ENCODE assay signal across 8 cellular contexts in the genomic region with DNA sequence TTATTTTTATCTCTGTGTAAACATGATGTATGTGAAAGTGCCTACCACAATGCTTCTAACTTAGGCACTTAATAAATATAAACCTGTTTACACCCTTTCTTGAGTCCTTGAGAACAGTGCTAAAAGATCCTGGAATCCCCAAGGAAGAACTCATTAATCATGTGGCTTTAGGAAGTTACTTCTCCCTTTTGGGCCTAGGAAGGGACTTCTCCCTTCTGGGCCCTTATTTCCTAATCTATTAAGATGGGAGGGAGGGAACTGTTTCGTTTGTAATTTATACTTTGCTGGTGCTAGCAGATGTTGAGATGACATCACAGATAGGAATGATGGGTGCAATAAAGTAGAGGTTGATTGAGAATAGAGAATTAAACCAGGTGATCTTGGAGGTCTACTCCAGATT. TPM values are rescaled to one million over a fixed set of nuclear protein-coding genes. Genes with fewer than 3 reads are reported as not detected.
DNase-seq lines count a peak whose midpoint lies in the region; ATAC-seq, FAIRE-seq and TF ChIP-seq lines count a peak whose summit lies in the region.

No MANE protein-coding gene starts in this region.

- TF ChIP-seq CTCF in heart left ventricle (IDR thresholded peaks at IDR 0.05) = no peak
- TF ChIP-seq CTCF in adrenal gland (IDR thresholded peaks at IDR 0.05) = no peak
- no peak for TF ChIP-seq CTCF in lower lobe of right lung (IDR thresholded peaks at IDR 0.05)
- TF ChIP-seq CTCF in uterus (IDR thresholded peaks at IDR 0.05) = no peak

- no peak for FAIRE-seq in urothelium cell line (lab: Jason Lieb, UNC)

- no peak for ATAC-seq in heart left ventricle
- ATAC-seq in lower lobe of right lung = no peak

- H3K36me3 ChIP-seq in heart left ventricle (peaks cover 0 to 33% (median 24%) of the 10 kb centered on the region in 9 donors), adrenal gland (replicated peaks in 1 of 2) (peaks cover 0 to 15% of the 10 kb centered on the region in 2 donors), lower lobe of right lung (peaks cover 18% of the 10 kb centered on the region), uterus (no peaks in the 10 kb centered on the region)

- H3K4me3 ChIP-seq in heart left ventricle = peak overlapping the region in 10 of 12 donors; percentile 63 to 97 (median 90)
- H3K4me3 ChIP-seq in adrenal gland = peak overlapping the region in 2 of 4 donors; percentile 83 to 87
- H3K4me3 ChIP-seq in lower lobe of right lung = peak overlapping the region; percentile 92
- peak overlapping the region; percentile 65 to 77 for H3K4me3 ChIP-seq in uterus

- no peaks in the 10 kb centered on the region for H3K27me3 ChIP-seq in heart left ventricle
- no peaks in the 10 kb centered on the region for H3K27me3 ChIP-seq in adrenal gland
- H3K27me3 ChIP-seq in lower lobe of right lung (ENCODE audit: low read depth) = no peaks in the 10 kb centered on the region
- no peaks in the 10 kb centered on the region for H3K27me3 ChIP-seq in uterus

- DNase-seq in heart left ventricle (no peak), cardiac septum (ENCODE audit: low spot score) (no peak), adrenal gland (no peak), lower lobe of right lung (no peak), uterus (no peak), COLO668 (lab: John Stamatoyannopoulos, UW; ENCODE audit: unreplicated experiment) (no peak), urothelium cell line (ENCODE audit: low spot score) (no peak)
- DNase-seq in stimulated activated CD4-positive, alpha-beta T cell treated with anti-CD3 and anti-CD28 coated beads, Interleukin-4, amount 100 ng/mL, for 1 hour = no peak

- H3K9me3 ChIP-seq in heart left ventricle (no peaks in the 10 kb centered on the region), adrenal gland (replicated peaks in 1 of 3) (no peaks in the 10 kb centered on the region), lower lobe of right lung (no peaks in the 10 kb centered on the region), uterus (no peaks in the 10 kb centered on the region)

- TF ChIP-seq POLR2A in heart left ventricle (IDR thresholded peaks at IDR 0.05) (no peak), adrenal gland (IDR thresholded peaks at IDR 0.05) (no peak), uterus (IDR thresholded peaks at IDR 0.05) (no peak)

- H3K4me1 ChIP-seq in heart left ventricle (peaks cover 3 to 41% (median 34%) of the 10 kb centered on the region in 12 donors), adrenal gland (replicated peaks in 1 of 2) (peaks cover 30 to 44% of the 10 kb centered on the region in 2 donors), lower lobe of right lung (peaks cover 47% of the 10 kb centered on the region), uterus (peaks cover 0 to 10% of the 10 kb centered on the region in 2 donors)

- WGBS in heart left ventricle, 4 donors = 7 to 18% (median 9%) methylated on average over 1 of the region's 1 CpG
- 0 to 14% (median 6%) methylated on average over 1 of the region's 1 CpG for WGBS in adrenal gland, 4 donors

- peak overlapping the region in 9 of 12 donors; percentile 77 to 97 (median 93) for H3K27ac ChIP-seq in heart left ventricle
- H3K27ac ChIP-seq in adrenal gland = peak overlapping the region; percentile 38 to 97 (median 92)
- peak overlapping the region; percentile 92 for H3K27ac ChIP-seq in lower lobe of right lung
- peak overlapping the region; percentile 90 for H3K27ac ChIP-seq in uterus

- intact Hi-C loops in heart left ventricle (cut with DNase I) (loop anchor here in 2 of 10 donors (5.0 kb wide), 2 partner anchors 180 to 640 kb away; a partner anchor contains a TSS), cardiac septum (cut with DNase I) (loop anchor here (10.0 kb wide), 1 partner anchor 1092 kb away; a partner anchor contains a TSS), adrenal gland (cut with DNase I) (no loop called here), lower lobe of right lung (cut with DNase I) (no loop called here), uterus (cut with DNase I; ENCODE audit: low total_unique reads) (no loop called here)

RNA-seq across cellular contexts. Expression of a gene that starts 1.1 kb away (rescaled TPM):
- total RNA-seq in heart left ventricle = 10 to 100 TPM; 28.9 to 44.2 (median 33.1) TPM
- 10 to 100 TPM; 25.4 to 48.2 TPM for polyA plus RNA-seq in heart left ventricle
- total RNA-seq in cardiac septum = 33.5 TPM
- 10 to 100 TPM; 39.4 to 99.6 (median 54.5) TPM for total RNA-seq in adrenal gland
- polyA plus RNA-seq in adrenal gland = 100 to 1,000 TPM in 1 of 3 donors, 10 to 100 TPM in 2; 47.6 to 126 (median 72.3) TPM
- 33.8 TPM for total RNA-seq in lower lobe of right lung
- 100 to 1,000 TPM in 1 of 4 donors, 10 to 100 TPM in 2, 1 to 10 TPM in 1; 4.9 to 105 (median 70.8) TPM for total RNA-seq in uterus

RNA-seq across cellular contexts. Expression of a gene that starts 2.3 kb away (rescaled TPM):
- 10 to 100 TPM; 19.9 to 42.9 (median 26.2) TPM for total RNA-seq in heart left ventricle
- 10 to 100 TPM in 1 of 2 donors, 1 to 10 TPM in 1; 7.7 to 33.5 TPM for polyA plus RNA-seq in heart left ventricle
- total RNA-seq in cardiac septum = 22.0 TPM
- 10 to 100 TPM; 37.4 to 69.5 (median 51.9) TPM for total RNA-seq in adrenal gland
- polyA plus RNA-seq in adrenal gland = 10 to 100 TPM; 14.5 to 18.7 (median 18.7) TPM
- total RNA-seq in lower lobe of right lung = 55.5 TPM
- 10 to 100 TPM in 3 of 4 donors, 1 to 10 TPM in 1; 5.9 to 67.1 (median 39.1) TPM for total RNA-seq in uterus

RNA-seq across cellular contexts. Expression of a gene that starts 23.6 kb away (rescaled TPM):
- total RNA-seq in heart left ventricle (1 to 10 TPM; 2.4 to 7.1 (median 4.2) TPM), cardiac septum (3.9 TPM), adrenal gland (10 to 100 TPM; 10.8 to 20.4 (median 13.1) TPM), lower lobe of right lung (8.6 TPM), uterus (10 to 100 TPM in 2 of 4 donors, 1 to 10 TPM in 2; 5.4 to 21.3 (median 11.8) TPM)
- polyA plus RNA-seq in heart left ventricle (10 to 100 TPM in 1 of 2 donors, 1 to 10 TPM in 1; 2.8 to 10.3 TPM), adrenal gland (1 to 10 TPM; 4.7 to 9.1 (median 6.2) TPM)
